ENCODE assay signal across 8 cellular contexts in genomic region chr3:156151824-156152428, GRCh38. TPM values are rescaled to one million over a fixed set of nuclear protein-coding genes. Genes with fewer than 3 reads are reported as not detected.
DNase-seq lines count a peak whose midpoint lies in the region; ATAC-seq and TF ChIP-seq lines count a peak whose summit lies in the region.

No MANE protein-coding gene starts in this region.

- in situ Hi-C loops in IMR-90 (cut with MboI; ENCODE audit: low sequenced_read_pairs), result loop anchor here (5.0 to 25.0 kb wide), 3 partner anchors 233 to 510 kb away; partner anchors contain the start of gene TIPARP

- no peak overlapping the region for H3K4me2 ChIP-seq in IMR-90 (ENCODE audit: low read depth, low read length)

- peaks cover 3% of the 10 kb centered on the region for H3K4me1 ChIP-seq in IMR-90 (ENCODE audit: control insufficient read depth, insufficient read depth, low read length)
- no peaks in the 10 kb centered on the region for H3K4me1 ChIP-seq in foreskin keratinocyte
- peaks cover 11% of the 10 kb centered on the region for H3K4me1 ChIP-seq in ovary (ENCODE audit: insufficient read depth)

- no peak overlapping the region for H2AK9ac ChIP-seq in IMR-90 (replicated peaks; ENCODE audit: low read depth, low read length, poor library complexity)

- BruUV-seq in IMR-90 (replicated peaks; lab: Mats Ljungman, UMichigan), result no TSS peak

- no peak overlapping the region for H3K23ac ChIP-seq in IMR-90 (ENCODE audit: low read depth, low read length)

- peak; percentile 49 for ATAC-seq in GM18861 (IDR thresholded peaks at IDR 0.05; ENCODE audit: unreplicated experiment)
- ATAC-seq in IMR-90 (ENCODE audit: low read depth), result peak; percentile 76
- peak; percentile 85 for ATAC-seq in foreskin keratinocyte

- TF ChIP-seq POLR2A in IMR-90 (IDR thresholded peaks at IDR 0.05; ENCODE audit: low read depth, low read length) (no peak), ovary (IDR thresholded peaks at IDR 0.05) (no peak)

- no peak overlapping the region for H3K27ac ChIP-seq in IMR-90 (ENCODE audit: insufficient read depth, low read length)
- H3K27ac ChIP-seq in foreskin keratinocyte, result no peak overlapping the region
- no peak overlapping the region for H3K27ac ChIP-seq in ovary

- no peak overlapping the region for H4K5ac ChIP-seq in IMR-90 (ENCODE audit: low read depth, low read length)

- peak; percentile 75 for DNase-seq in AG10803 (ENCODE audit: low read depth)
- DNase-seq in IMR-90, result peak; percentile 69
- peak; percentile 59 for DNase-seq in OCI-M1 (lab: John Stamatoyannopoulos, UW)
- DNase-seq in activated T-helper 1 cell treated with Interleukin-2 at 50 U/mL for 16 hours (ENCODE audit: low read depth), result peak; percentile 29
- DNase-seq in foreskin keratinocyte, result peak; percentile 14 to 49
- peak; percentile 38 to 73 (median 47) for DNase-seq in ovary
- DNase-seq in ureter (ENCODE audit: low spot score), result peak; percentile 69

- no peak overlapping the region for H3K18ac ChIP-seq in IMR-90 (ENCODE audit: low read depth, low read length)

- no peak for TF ChIP-seq EP300 in ovary (IDR thresholded peaks at IDR 0.05)

- H3K9me1 ChIP-seq in IMR-90 (ENCODE audit: insufficient read depth, low read length), result no peaks in the 10 kb centered on the region

- H3K56ac ChIP-seq in IMR-90 (ENCODE audit: extremely low read depth, insufficient read depth, low read length), result no peak overlapping the region

- no peak overlapping the region for H4K91ac ChIP-seq in IMR-90 (ENCODE audit: insufficient read depth, low read depth, low read length)

- no peaks in the 10 kb centered on the region for H3K36me3 ChIP-seq in IMR-90 (ENCODE audit: control insufficient read depth, insufficient read depth, low read length)
- no peaks in the 10 kb centered on the region for H3K36me3 ChIP-seq in ovary

- no peak overlapping the region for H4K8ac ChIP-seq in IMR-90 (ENCODE audit: low read depth in 2 of 2, low read length in 2 of 2)

- no peak overlapping the region for H2BK5ac ChIP-seq in IMR-90 (ENCODE audit: low read depth, low read length, poor library complexity, severe bottlenecking)

- H2AK5ac ChIP-seq in IMR-90 (ENCODE audit: low read depth, low read length), result no peak overlapping the region

- H3K4me3 ChIP-seq in AG10803 (ENCODE audit: low read length) (no peak overlapping the region), IMR-90 (ENCODE audit: insufficient read depth, low read depth, low read length) (no peak overlapping the region), ovary (no peak overlapping the region)

- no peaks in the 10 kb centered on the region for H4K20me1 ChIP-seq in IMR-90 (ENCODE audit: insufficient read depth, low read length)

- POLR2A ChIA-PET in IMR-90 (lab: Charles Lee; ENCODE audit: unreplicated experiment), result no interaction called here

- no peaks in the 10 kb centered on the region for H3K9me3 ChIP-seq in IMR-90 (ENCODE audit: control insufficient read depth, insufficient read depth, low read length)
- H3K9me3 ChIP-seq in ovary, result no peaks in the 10 kb centered on the region

- WGBS in IMR-90 (ENCODE audit: extremely low coverage in 2 of 2, insufficient read length in 1 of 2), 2 experiments, result 24% methylated on average over 7 of the region's 10 CpGs; no CpG with 5 or more reads in 1 of the 2 experiments
- WGBS in ovary, 3 donors, result 44 to 48% (median 46%) methylated on average over 10 of the region's 10 CpGs

- dilution Hi-C loops in IMR-90 (cut with HindIII; ENCODE audit: low sequenced_read_pairs, unreplicated experiment), result loop anchor here (25.0 kb wide), 1 partner anchor 360 kb away; no protein-coding TSS in a partner anchor

- H2BK15ac ChIP-seq in IMR-90 (ENCODE audit: low read depth, low read length), result no peak overlapping the region

- peak; percentile 85 for TF ChIP-seq RAD21 in IMR-90 (IDR thresholded peaks at IDR 0.05; ENCODE audit: low read length)

- CTCF ChIA-PET in IMR-90 (lab: Yijun Ruan, JAX), result interaction anchor here (0.6 to 2.6 kb wide), 15 partner anchors 11 to 986 kb away, joined by 3 to 21 read pairs (median 4); no protein-coding TSS in a partner anchor

- peaks cover 4% of the 10 kb centered on the region for H3K27me3 ChIP-seq in IMR-90 (ENCODE audit: control insufficient read depth, insufficient read depth, low read length)
- H3K27me3 ChIP-seq in foreskin keratinocyte, result peaks cover 3% of the 10 kb centered on the region
- H3K27me3 ChIP-seq in ovary, result no peaks in the 10 kb centered on the region

- H3K14ac ChIP-seq in IMR-90 (replicated peaks; ENCODE audit: low read depth, low read length), result no peak overlapping the region; the same call in 1 of the 2 replicates

- H2BK20ac ChIP-seq in IMR-90 (ENCODE audit: low read depth, low read length), result no peak overlapping the region

- H3K4ac ChIP-seq in IMR-90 (ENCODE audit: low read depth, low read length), result no peak overlapping the region

- peak overlapping the region; percentile 66 for H2AFZ ChIP-seq in IMR-90 (replicated peaks; ENCODE audit: low read length, poor library complexity)

- H3K9ac ChIP-seq in IMR-90 (ENCODE audit: low read depth, low read length), result no peak overlapping the region

- TF ChIP-seq CTCF in AG10803 (conservative IDR thresholded peaks at IDR 0.05; ENCODE audit: low read length), result peak; percentile 88
- TF ChIP-seq CTCF in IMR-90 (conservative IDR thresholded peaks at IDR 0.05; ENCODE audit: low read depth, low read length), result peak; percentile 90
- TF ChIP-seq CTCF in foreskin keratinocyte (conservative IDR thresholded peaks at IDR 0.05), result peak; percentile 93
- TF ChIP-seq CTCF in ovary (IDR thresholded peaks at IDR 0.05), result peak in 2 of 3 donors; percentile 14 to 51

- H2BK120ac ChIP-seq in IMR-90 (ENCODE audit: low read depth, low read length), result no peak overlapping the region

- intact Hi-C loops in IMR-90 (cut with micrococcal nuclease) (loop anchor here (2.0 to 5.0 kb wide), 4 partner anchors 297 to 985 kb away; no protein-coding TSS in a partner anchor), ovary (cut with DNase I) (loop anchor here (5.0 to 10.0 kb wide), 5 partner anchors 360 to 933 kb away; no protein-coding TSS in a partner anchor)

- H3K79me1 ChIP-seq in IMR-90 (ENCODE audit: low read depth in 1 of 2, low read length in 2 of 2), result no peaks in the 10 kb centered on the region

TF ChIP-seq in IMR-90, 13 proteins besides CTCF, POLR2A, EP300 and RAD21:
- TF ChIP-seq USF2 (IDR thresholded peaks at IDR 0.05; ENCODE audit: low read depth, low read length), result no peak
- no peak for TF ChIP-seq MXI1 (IDR thresholded peaks at IDR 0.05; ENCODE audit: borderline replicate concordance, low read depth, low read length)
- peak; percentile 81 for TF ChIP-seq SMC3 (IDR thresholded peaks at IDR 0.05; ENCODE audit: low read depth, low read length)

RNA-seq across cellular contexts. Expression of gene KCNAB1, which starts 31.5 kb away (rescaled TPM):
- under 0.01 and 0.56 TPM in 2 replicates for total RNA-seq in IMR-90 (2012; rRNA removed)
- 0.07 and 0.13 TPM in 2 replicates for polyA plus RNA-seq in IMR-90 (2012; rRNA removed)
- not detected in 2 replicates for polyA plus RNA-seq in IMR-90 (2012; cell fraction: cytosol; rRNA removed)
- polyA plus RNA-seq in IMR-90 (2012; cell fraction: nucleus; rRNA removed; ENCODE audit: low replicate concordance), result 0.06 TPM in 1 of 2 replicates, not detected in the other
- 0.49 and 0.51 TPM in 2 replicates for total RNA-seq in foreskin keratinocyte
- 0.15 and 0.21 TPM in 2 replicates for polyA plus RNA-seq in foreskin keratinocyte
- total RNA-seq in ovary, result 1 to 10 TPM in 5 of 7 donors, under 1 TPM in 2; 0.60 to 4.2 (median 2.1) TPM
- 1 to 10 TPM; 3.5 to 8.0 TPM for polyA plus RNA-seq in ovary
- total RNA-seq in ureter, result 9.1 TPM

Comparison
In these comparisons a context has a peak if more than half of its experiments do, and no peak if none do; other contexts are left out.
1. CTCF ChIP-seq: peak in every context shown above with its lines; median percentile 93 in foreskin keratinocyte; 90 in IMR-90; 88 in AG10803; 32 in ovary.